Comparison of ENCODE assay signal across 14 cellular contexts in genomic region chr10:127797339-127797738, GRCh38.
DNase-seq lines count a peak whose midpoint lies in the region; ATAC-seq, FAIRE-seq and TF ChIP-seq lines count a peak whose summit lies in the region.
"Had no signal": no experiment of that assay in that cellular context is flagged by ENCODE, and none has a peak within 500 bp of the region (broad histone marks: within the 10 kb centered on the region; RNA-seq: fewer than 3 reads in every experiment).

No MANE protein-coding gene starts in this region.

- no peaks in the 10 kb centered on the region for H3K4me1 ChIP-seq in hepatocyte (ENCODE audit: insufficient read depth)
- H3K4me1 ChIP-seq: gastrocnemius medialis had no signal

- H3K9me3 ChIP-seq in T-helper 17 cell (ENCODE audit: control insufficient read depth, low read length, poor library complexity, severe bottlenecking) (no peaks in the 10 kb centered on the region), hepatocyte (ENCODE audit: low read depth) (no peaks in the 10 kb centered on the region)
- H3K9me3 ChIP-seq: gastrocnemius medialis had no signal

- FAIRE-seq in GM12892 (lab: Jason Lieb, UNC): peak; percentile 77

- H3K9me2 ChIP-seq in hepatocyte (replicated peaks; ENCODE audit: insufficient read depth): no peaks in the 10 kb centered on the region

- no peak overlapping the region for H3K4me2 ChIP-seq in hepatocyte

- no peaks in the 10 kb centered on the region for H3K36me3 ChIP-seq in hepatocyte (replicated peaks; ENCODE audit: insufficient read depth, low read depth)
- H3K36me3 ChIP-seq: gastrocnemius medialis had no signal

- H3K27ac Mint-ChIP-seq in T-helper 17 cell: no peak overlapping the region
- no peak overlapping the region for H3K27ac Mint-ChIP-seq in stimulated activated memory B cell treated with anti-CD40 and anti-IgM and Interleukin-4, amounts not matched to agents 10 μg/mL and 1 μg/mL and 100 μg/mL, for 72 hours
- H3K27ac Mint-ChIP-seq: activated CD8-positive, alpha-beta T cell treated with anti-CD3 and anti-CD28 coated beads for 36 hours; activated naive CD8-positive, alpha-beta T cell; dendritic cell treated with granulocyte-macrophage colony-stimulating factor and Interleukin-4, amounts not matched to agents 40 ng/mL and 50 ng/mL, for 4 days; T-helper 2 cell treated with Interferon-gamma antibody and Interleukin-4, amounts not matched to agents 5 μg/mL and 100 μg/mL, for 36 hours had no signal

- TF ChIP-seq CTCF in hepatocyte (IDR thresholded peaks at IDR 0.05; ENCODE audit: poor library complexity): no peak

- H4K20me1 ChIP-seq in hepatocyte (ENCODE audit: insufficient read depth, poor library complexity, severe bottlenecking): no peaks in the 10 kb centered on the region

- no peaks in the 10 kb centered on the region for H3K4me1 Mint-ChIP-seq in T-helper 17 cell
- H3K4me1 Mint-ChIP-seq in stimulated activated memory B cell treated with anti-CD40 and anti-IgM and Interleukin-4, amounts not matched to agents 10 μg/mL and 1 μg/mL and 100 μg/mL, for 72 hours: no peaks in the 10 kb centered on the region

- no peaks in the 10 kb centered on the region for H3K36me3 Mint-ChIP-seq in T-helper 17 cell (ENCODE audit: low read depth)
- H3K36me3 Mint-ChIP-seq in stimulated activated memory B cell treated with anti-CD40 and anti-IgM and Interleukin-4, amounts not matched to agents 10 μg/mL and 1 μg/mL and 100 μg/mL, for 72 hours: no peaks in the 10 kb centered on the region
- H3K36me3 Mint-ChIP-seq: activated naive CD8-positive, alpha-beta T cell had no signal

- peaks cover 4% of the 10 kb centered on the region for H3K9me3 Mint-ChIP-seq in stimulated activated memory B cell treated with anti-CD40 and anti-IgM and Interleukin-4, amounts not matched to agents 10 μg/mL and 1 μg/mL and 100 μg/mL, for 72 hours
- H3K9me3 Mint-ChIP-seq: activated CD8-positive, alpha-beta T cell treated with anti-CD3 and anti-CD28 coated beads for 36 hours; dendritic cell treated with granulocyte-macrophage colony-stimulating factor and Interleukin-4, amounts not matched to agents 40 ng/mL and 50 ng/mL, for 4 days; T-helper 2 cell treated with Interferon-gamma antibody and Interleukin-4, amounts not matched to agents 5 μg/mL and 100 μg/mL, for 36 hours had no signal

- H3K27ac ChIP-seq in hepatocyte: no peak overlapping the region
- H3K27ac ChIP-seq: gastrocnemius medialis had no signal

- ATAC-seq in T-helper 17 cell (peak; percentile 44), HG03045 (IDR thresholded peaks at IDR 0.05; ENCODE audit: unreplicated experiment) (no peak)
- ATAC-seq in stimulated activated memory B cell treated with anti-CD40 and anti-IgM and Interleukin-4, amounts not matched to agents 10 μg/mL and 1 μg/mL and 100 μg/mL, for 72 hours: peak; percentile 93
- ATAC-seq: activated CD8-positive, alpha-beta T cell treated with anti-CD3 and anti-CD28 coated beads for 36 hours had no signal

- H2AFZ ChIP-seq in hepatocyte: no peak overlapping the region

- H3K4me3 ChIP-seq in hepatocyte: no peak overlapping the region
- H3K4me3 ChIP-seq: gastrocnemius medialis had no signal

- peak; percentile 8 for DNase-seq in GM12892 (ENCODE audit: insufficient read length)
- no peak for DNase-seq in T-helper 17 cell
- peak; percentile 67 for DNase-seq in hepatocyte (ENCODE audit: low spot score)
- no peak for DNase-seq in NCI-H774 (lab: John Stamatoyannopoulos, UW)
- DNase-seq in NCI-H2029 treated with DMSO at 0.1 percent for 48 hours (lab: John Stamatoyannopoulos, UW): no peak
- DNase-seq: activated CD8-positive, alpha-beta T cell treated with anti-CD3 and anti-CD28 coated beads for 36 hours; gastrocnemius medialis; NCI-H226; OCI-M1 had no signal

- no peak for TF ChIP-seq POLR2A in GM12892 (IDR thresholded peaks at IDR 0.05; ENCODE audit: low read depth, low read length)

- no peaks in the 10 kb centered on the region for H3K79me2 ChIP-seq in hepatocyte

- H3K27me3 Mint-ChIP-seq in T-helper 17 cell: peaks cover 33% of the 10 kb centered on the region
- peaks cover 33% of the 10 kb centered on the region for H3K27me3 Mint-ChIP-seq in stimulated activated memory B cell treated with anti-CD40 and anti-IgM and Interleukin-4, amounts not matched to agents 10 μg/mL and 1 μg/mL and 100 μg/mL, for 72 hours

- WGBS in hepatocyte (ENCODE audit: low lambda C conversion rate, missing lambda C conversion rate): 60% methylated on average over 1 of the region's 1 CpG

- H3K4me3 Mint-ChIP-seq in T-helper 17 cell: no peak overlapping the region
- no peak overlapping the region for H3K4me3 Mint-ChIP-seq in stimulated activated memory B cell treated with anti-CD40 and anti-IgM and Interleukin-4, amounts not matched to agents 10 μg/mL and 1 μg/mL and 100 μg/mL, for 72 hours
- H3K4me3 Mint-ChIP-seq: activated CD8-positive, alpha-beta T cell treated with anti-CD3 and anti-CD28 coated beads for 36 hours; activated naive CD8-positive, alpha-beta T cell; dendritic cell treated with granulocyte-macrophage colony-stimulating factor and Interleukin-4, amounts not matched to agents 40 ng/mL and 50 ng/mL, for 4 days; T-helper 2 cell treated with Interferon-gamma antibody and Interleukin-4, amounts not matched to agents 5 μg/mL and 100 μg/mL, for 36 hours had no signal

- H3K27me3 ChIP-seq in hepatocyte: peaks cover 3% of the 10 kb centered on the region
- H3K27me3 ChIP-seq: gastrocnemius medialis had no signal

Comparison
In these comparisons a context has a peak if more than half of its experiments do, and no peak if none do; other contexts are left out.
1. DNase-seq: peak in GM12892 (single experiment) and hepatocyte (single experiment); none in T-helper 17 cell (0 of 3), NCI-H774 (single experiment) and NCI-H2029 treated with DMSO at 0.1 percent for 48 hours (single experiment).